19 cellular contexts compared by ENCODE assay signal in genomic region chr3:120726784-120727183, GRCh38.
"Had no signal": no experiment of that assay in that cellular context is flagged by ENCODE, and none has a peak within 500 bp of the region (broad histone marks: within the 10 kb centered on the region; RNA-seq: fewer than 3 reads in every experiment).

No MANE protein-coding gene starts in this region.

- H3K4me1 ChIP-seq: esophagus muscularis mucosa, tibial artery had no signal

- H3K9me3 ChIP-seq: esophagus muscularis mucosa, tibial artery had no signal

- H3K27me3 ChIP-seq: esophagus muscularis mucosa, tibial artery had no signal

- DNase-seq: activated CD4-positive, CD25-positive, alpha-beta regulatory T cell treated with anti-CD3 and anti-CD28 coated beads, Interleukin-2, amount 50 U/mL, for 72 hours; activated CD8-positive, alpha-beta memory T cell treated with anti-CD3 and anti-CD28 coated beads for 24 hours; activated CD8-positive, alpha-beta memory T cell treated with anti-CD3 and anti-CD28 coated beads, Interleukin-2, amount 50 U/mL, for 48 hours; activated effector memory CD4-positive, alpha-beta T cell treated with anti-CD3 and anti-CD28 coated beads, Interleukin-2, amount 50 U/mL, for 16 hours; activated naive CD4-positive, alpha-beta T cell treated with anti-CD3 and anti-CD28 coated beads, Interleukin-2, amount 50 U/mL, for 16 hours; activated T-cell treated with anti-CD3 and anti-CD28 coated beads, Interleukin-2, amount 50 U/mL, for 72 hours; dermis blood vessel endothelial cell; effector memory CD4-positive, alpha-beta T cell; head of caudate nucleus; kidney glomerular epithelial cell; left ventricle myocardium superior; nephron progenitor cell; nucleus accumbens; retina; stimulated activated CD8-positive, alpha-beta memory T cell treated with anti-CD3 and anti-CD28 coated beads, Interleukin-4, amount 100 ng/mL, for 48 hours; stimulated activated naive CD4-positive, alpha-beta T cell; substantia nigra; tibial artery had no signal

- ATAC-seq: activated T-cell treated with anti-CD3 and anti-CD28 coated beads, Interleukin-2, amount 50 U/mL, for 72 hours; left ventricle myocardium superior had no signal

- H3K4me3 ChIP-seq: esophagus muscularis mucosa, tibial artery had no signal
